17 cellular contexts compared by ENCODE assay signal in the genomic region with DNA sequence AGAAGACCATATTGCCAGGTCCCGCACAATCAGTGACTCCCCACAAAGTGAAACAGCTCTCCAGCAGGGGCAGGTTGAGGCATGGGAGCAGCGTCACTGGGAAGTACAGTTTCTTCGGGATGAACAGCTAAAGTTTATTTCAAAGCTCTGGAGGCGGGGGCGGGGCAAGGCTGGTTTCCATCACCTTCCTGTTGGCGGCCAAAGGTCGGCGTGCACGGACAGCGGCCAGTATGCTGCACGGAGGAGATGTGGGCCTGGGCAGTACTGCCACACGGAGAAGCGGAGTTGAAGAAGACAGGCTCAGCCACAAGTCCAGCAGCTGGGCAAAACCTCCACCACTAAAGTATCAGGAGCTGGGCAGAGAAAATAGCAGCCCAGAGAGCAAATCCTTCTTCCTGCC. TPM values are rescaled to one million over a fixed set of nuclear protein-coding genes. Genes with fewer than 3 reads are reported as not detected.
DNase-seq lines count a peak whose midpoint lies in the region; ATAC-seq and TF ChIP-seq lines count a peak whose summit lies in the region.
"Had no signal": no experiment of that assay in that cellular context is flagged by ENCODE, and none has a peak within 500 bp of the region (broad histone marks: within the 10 kb centered on the region; RNA-seq: fewer than 3 reads in every experiment).

No MANE protein-coding gene starts in this region.

- H3K36me3 ChIP-seq in heart left ventricle (peaks cover 0 to 18% (median 11%) of the 10 kb centered on the region in 9 donors), subcutaneous abdominal adipose tissue (ENCODE audit: control insufficient read depth in 5 of 5, insufficient read depth in 5 of 5, low read length in 5 of 5) (peaks cover 2 to 11% (median 8%) of the 10 kb centered on the region in 5 donors)
- H3K36me3 ChIP-seq: upper lobe of right lung had no signal

- H3K27me3 ChIP-seq in heart left ventricle (peaks cover 6 to 46% (median 21%) of the 10 kb centered on the region in 9 donors), subcutaneous abdominal adipose tissue (ENCODE audit: control insufficient read depth in 5 of 5, insufficient read depth in 4 of 5, low read length in 5 of 5) (peaks cover 4 to 18% (median 13%) of the 10 kb centered on the region in 5 donors)

- no peak for TF ChIP-seq CTCF in heart left ventricle (IDR thresholded peaks at IDR 0.05)

- peaks cover 12% of the 10 kb centered on the region for H3K9me3 Mint-ChIP-seq in activated naive CD8-positive, alpha-beta T cell treated with anti-CD3 and anti-CD28 coated beads, Interleukin-2, amount 50 U/mL, for 24 hours

- DNase-seq in heart left ventricle (peak in 1 of 5 donors; percentile 22), cardiac septum (ENCODE audit: low spot score) (no peak), lung microvascular endothelial cell (ENCODE audit: low read depth in 2 of 2) (peak; percentile 6 to 33), SHP77 (lab: John Stamatoyannopoulos, UW) (no peak), NOMO-1 treated with dmso at 0.1 percent for 144 hours (lab: John Stamatoyannopoulos, UW; ENCODE audit: unreplicated experiment) (no peak)
- no peak for DNase-seq in activated naive CD8-positive, alpha-beta T cell treated with anti-CD3 and anti-CD28 coated beads, Interleukin-2, amount 50 U/mL, for 24 hours
- DNase-seq: activated CD8-positive, alpha-beta memory T cell treated with anti-CD3 and anti-CD28 coated beads, Interleukin-2, amount 10 ng/mL, durations not matched to agents 7 days and 5 days; activated naive CD4-positive, alpha-beta T cell treated with Interleukin-2 at 50 U/mL for 16 hours; DMS 273 treated with DMSO at 0.1 percent for 48 hours; NCI-H1417 treated with DMSO at 0.1 percent for 48 hours; NCI-H526 treated with DMSO at 0.1 percent for 48 hours; stimulated activated CD8-positive, alpha-beta memory T cell treated with anti-CD3 and anti-CD28 coated beads, Interleukin-4, amount 100 ng/mL, for 48 hours; T1000; upper lobe of right lung had no signal

- TF ChIP-seq POLR2A in heart left ventricle (IDR thresholded peaks at IDR 0.05), result no peak

- peak overlapping the region; percentile 56 for H3K4me3 Mint-ChIP-seq in activated naive CD8-positive, alpha-beta T cell treated with anti-CD3 and anti-CD28 coated beads, Interleukin-2, amount 50 U/mL, for 24 hours

- H3K9me3 ChIP-seq in heart left ventricle, result no peaks in the 10 kb centered on the region
- no peaks in the 10 kb centered on the region for H3K9me3 ChIP-seq in subcutaneous abdominal adipose tissue (ENCODE audit: control insufficient read depth in 5 of 5, low read length in 5 of 5)
- H3K9me3 ChIP-seq: upper lobe of right lung had no signal

- peaks cover 18% of the 10 kb centered on the region for H3K36me3 Mint-ChIP-seq in activated naive CD8-positive, alpha-beta T cell treated with anti-CD3 and anti-CD28 coated beads, Interleukin-2, amount 50 U/mL, for 24 hours (ENCODE audit: low read depth)

- intact Hi-C loops in heart left ventricle (cut with DNase I) (loop anchor here in 4 of 10 donors (5.0 to 10.0 kb wide), 5 partner anchors 67 to 296 kb away; no protein-coding TSS in a partner anchor), cardiac septum (cut with DNase I) (loop anchor here (5.0 kb wide), 1 partner anchor 296 kb away; no protein-coding TSS in a partner anchor)

- 49 to 64% (median 55%) methylated on average over 8 to 13 of the region's 13 CpGs for WGBS in heart left ventricle, 4 donors

- H3K27ac Mint-ChIP-seq in activated naive CD8-positive, alpha-beta T cell treated with anti-CD3 and anti-CD28 coated beads, Interleukin-2, amount 50 U/mL, for 24 hours, result no peak overlapping the region
- H3K27ac Mint-ChIP-seq: activated CD8-positive, alpha-beta memory T cell treated with anti-CD3 and anti-CD28 coated beads, Interleukin-2, amount 10 ng/mL, durations not matched to agents 7 days and 5 days had no signal

- H3K27ac ChIP-seq in heart left ventricle (no peak overlapping the region), subcutaneous abdominal adipose tissue (ENCODE audit: low read depth, low read length) (no peak overlapping the region)
- H3K27ac ChIP-seq: parathyroid adenoma, upper lobe of right lung had no signal

- H3K4me1 Mint-ChIP-seq in activated naive CD8-positive, alpha-beta T cell treated with anti-CD3 and anti-CD28 coated beads, Interleukin-2, amount 50 U/mL, for 24 hours, result peaks cover 36% of the 10 kb centered on the region

- peaks cover 26% of the 10 kb centered on the region for H3K27me3 Mint-ChIP-seq in activated naive CD8-positive, alpha-beta T cell treated with anti-CD3 and anti-CD28 coated beads, Interleukin-2, amount 50 U/mL, for 24 hours

- H3K4me3 ChIP-seq in heart left ventricle (peak overlapping the region in 8 of 12 donors; percentile 48 to 79 (median 62)), subcutaneous abdominal adipose tissue (ENCODE audit: low read depth in 1 of 5, low read length in 5 of 5) (peak overlapping the region in 4 of 5 donors; percentile 67 to 71 (median 68))

- H3K9ac ChIP-seq in subcutaneous abdominal adipose tissue (ENCODE audit: low read length in 5 of 5), result no peak overlapping the region
- H3K9ac ChIP-seq: parathyroid adenoma had no signal

- no peak for ATAC-seq in heart left ventricle
- ATAC-seq in activated naive CD8-positive, alpha-beta T cell treated with anti-CD3 and anti-CD28 coated beads, Interleukin-2, amount 50 U/mL, for 24 hours, result no peak
- ATAC-seq in GM19328 (IDR thresholded peaks at IDR 0.05; ENCODE audit: unreplicated experiment), result no peak

- H3K4me1 ChIP-seq in heart left ventricle, result peaks cover 0 to 30% (median 10%) of the 10 kb centered on the region in 12 donors
- peaks cover 0 to 29% (median 24%) of the 10 kb centered on the region in 5 donors for H3K4me1 ChIP-seq in subcutaneous abdominal adipose tissue (ENCODE audit: control insufficient read depth in 5 of 5, insufficient read depth in 5 of 5, low read length in 5 of 5)
- H3K4me1 ChIP-seq: parathyroid adenoma had no signal

RNA-seq across cellular contexts. Expression of a gene that starts 1.0 kb away (rescaled TPM):
- total RNA-seq in heart left ventricle (10 to 100 TPM; 17.7 to 39.8 (median 24.3) TPM), cardiac septum (22.7 TPM), lung microvascular endothelial cell (18.1 and 19.2 TPM in 2 replicates)
- 10 to 100 TPM in 1 of 2 donors, 1 to 10 TPM in 1; 4.3 to 13.1 TPM for polyA plus RNA-seq in heart left ventricle

Comparison
In these comparisons a context has a peak if more than half of its experiments do, and no peak if none do; other contexts are left out.
1. DNase-seq: peak in lung microvascular endothelial cell (2 of 2); none in cardiac septum (single experiment), activated naive CD8-positive, alpha-beta T cell treated with anti-CD3 and anti-CD28 coated beads, Interleukin-2, amount 50 U/mL, for 24 hours (single experiment), SHP77 (0 of 2) and NOMO-1 treated with dmso at 0.1 percent for 144 hours (single experiment).